In the genomic region with DNA sequence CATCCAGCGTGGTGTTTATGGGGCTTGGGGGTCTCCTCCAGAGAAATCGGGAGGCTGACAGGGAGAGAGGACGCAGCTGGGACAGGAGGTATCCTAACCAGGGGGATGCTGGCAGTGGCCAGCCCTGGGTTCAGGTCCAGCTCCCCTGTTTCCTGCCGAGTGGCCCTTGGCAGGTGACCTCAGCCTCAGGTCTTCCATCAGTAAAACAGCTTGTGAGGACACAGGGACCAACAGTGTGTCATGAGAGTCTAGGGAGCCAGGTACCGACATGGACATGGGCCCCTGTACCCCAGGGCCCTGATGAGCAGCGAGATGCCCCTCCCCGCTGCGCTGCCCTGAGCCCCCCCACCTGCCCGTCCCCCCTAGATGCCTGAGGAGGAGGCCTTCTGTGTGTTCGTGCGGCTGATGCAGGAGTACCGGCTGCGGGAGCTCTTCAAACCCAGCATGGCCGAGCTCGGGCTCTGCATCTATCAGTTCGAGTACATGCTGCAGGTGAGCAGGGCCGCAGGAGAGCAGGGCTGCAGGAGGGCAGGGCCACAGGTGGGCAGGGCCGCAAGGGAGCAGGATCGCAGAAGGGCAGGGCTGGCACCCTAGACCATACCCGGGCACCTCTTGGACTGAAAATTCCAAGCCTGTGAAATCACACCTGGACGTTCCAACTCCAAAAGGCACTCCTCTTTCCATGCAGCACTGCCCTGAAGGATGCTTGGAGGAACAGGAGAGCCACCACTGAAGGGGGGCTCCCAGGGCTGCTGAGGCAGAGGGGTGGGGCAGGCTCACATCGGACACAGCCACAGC, we compare ENCODE assay signal across 29 cellular contexts. TPM values are rescaled to one million over a fixed set of nuclear protein-coding genes. Genes with fewer than 3 reads are reported as not detected.
DNase-seq lines count a peak whose midpoint lies in the region; ATAC-seq and TF ChIP-seq lines count a peak whose summit lies in the region.
"Had no signal": no experiment of that assay in that cellular context is flagged by ENCODE, and none has a peak within 500 bp of the region (broad histone marks: within the 10 kb centered on the region; RNA-seq: fewer than 3 reads in every experiment).

No MANE protein-coding gene starts in this region.

- no peaks in the 10 kb centered on the region for H3K9me3 Mint-ChIP-seq in neural crest cell
- H3K9me3 Mint-ChIP-seq: activated CD8-positive, alpha-beta T cell treated with anti-CD3 and anti-CD28 coated beads for 36 hours; activated naive CD4-positive, alpha-beta T cell treated with anti-CD3 and anti-CD28 coated beads for 36 hours; activated T-helper 1 cell treated with anti-CD3 and anti-CD28 coated beads, Interleukin-12 subunit alpha, Interleukin-12 subunit beta, Interleukin-2, Interleukin-4 antibody, amounts not matched to agents 30 ng/mL and 10 ng/mL and 1 ng/mL, durations not matched to agents 14 hours and 24 hours and 36 hours; CD4-positive, alpha-beta memory T cell; naive B cell had no signal

- H3K4me1 ChIP-seq in BE2C (no peaks in the 10 kb centered on the region), PC-3 (ENCODE audit: insufficient read depth, low read length) (peaks cover 4% of the 10 kb centered on the region), foreskin keratinocyte (no peaks in the 10 kb centered on the region), suprapubic skin (peaks cover 24% of the 10 kb centered on the region)

- H3K9ac ChIP-seq in PC-3 (ENCODE audit: low read length) = no peak overlapping the region

- no TSS peak for BruUV-seq in PC-3 (replicated peaks; lab: Mats Ljungman, UMichigan)

- H3K27ac Mint-ChIP-seq in neural crest cell (ENCODE audit: unreplicated experiment) = peak overlapping the region; percentile 84
- H3K27ac Mint-ChIP-seq: activated CD8-positive, alpha-beta T cell treated with anti-CD3 and anti-CD28 coated beads for 36 hours; activated naive CD4-positive, alpha-beta T cell treated with anti-CD3 and anti-CD28 coated beads for 36 hours; activated T-helper 1 cell treated with anti-CD3 and anti-CD28 coated beads, Interleukin-12 subunit alpha, Interleukin-12 subunit beta, Interleukin-2, Interleukin-4 antibody, amounts not matched to agents 30 ng/mL and 10 ng/mL and 1 ng/mL, durations not matched to agents 14 hours and 24 hours and 36 hours; CD4-positive, alpha-beta memory T cell; naive B cell had no signal

- peaks cover 4% of the 10 kb centered on the region for H3K27me3 Mint-ChIP-seq in neural crest cell (ENCODE audit: low read depth)
- H3K27me3 Mint-ChIP-seq: activated CD8-positive, alpha-beta T cell treated with anti-CD3 and anti-CD28 coated beads for 36 hours; CD4-positive, alpha-beta memory T cell had no signal

- no peaks in the 10 kb centered on the region for H3F3A ChIP-seq in PC-3 (ENCODE audit: low read length, unreplicated experiment)

- CTCF ChIA-PET in PC-3 (lab: Charles Lee) = no interaction called here

- H3K4me3 Mint-ChIP-seq in neural crest cell = no peak overlapping the region
- H3K4me3 Mint-ChIP-seq: activated CD8-positive, alpha-beta T cell treated with anti-CD3 and anti-CD28 coated beads for 36 hours; activated naive CD4-positive, alpha-beta T cell treated with anti-CD3 and anti-CD28 coated beads for 36 hours; activated T-helper 1 cell treated with anti-CD3 and anti-CD28 coated beads, Interleukin-12 subunit alpha, Interleukin-12 subunit beta, Interleukin-2, Interleukin-4 antibody, amounts not matched to agents 30 ng/mL and 10 ng/mL and 1 ng/mL, durations not matched to agents 14 hours and 24 hours and 36 hours; CD4-positive, alpha-beta memory T cell had no signal

- H3K4me3 ChIP-seq in BE2C (ENCODE audit: low read depth, low read length) (no peak overlapping the region), PC-3 (ENCODE audit: low read length) (no peak overlapping the region), suprapubic skin (no peak overlapping the region)
- H3K4me3 ChIP-seq: gastroesophageal sphincter, hepatocyte had no signal

- no peaks in the 10 kb centered on the region for H3K9me2 ChIP-seq in PC-3 (replicated peaks; ENCODE audit: low read length)

- no peaks in the 10 kb centered on the region for H4K20me1 ChIP-seq in PC-3 (ENCODE audit: low read length)

- no peaks in the 10 kb centered on the region for H3K36me3 Mint-ChIP-seq in neural crest cell (ENCODE audit: low read depth)
- H3K36me3 Mint-ChIP-seq: CD4-positive, alpha-beta memory T cell; naive B cell had no signal

- DNase-seq in BE2C (peak; percentile 5), PC-3 (peak; percentile 33), foreskin keratinocyte (peak in 1 of 2 donors; percentile 56), neural crest cell (ENCODE audit: low read depth, low spot score) (no peak), suprapubic skin (ENCODE audit: low spot score in 2 of 2) (no peak), NCI-H2171 treated with DMSO at 0.1 percent for 48 hours (lab: John Stamatoyannopoulos, UW) (no peak)
- no peak for DNase-seq in activated CD4-positive, CD25-positive, alpha-beta regulatory T cell (lab: John Stamatoyannopoulos, UW)
- DNase-seq: activated CD8-positive, alpha-beta memory T cell treated with anti-CD3 and anti-CD28 coated beads, Interleukin-2, amount 50 U/mL, for 48 hours; activated CD8-positive, alpha-beta T cell treated with anti-CD3 and anti-CD28 coated beads for 36 hours; activated naive CD4-positive, alpha-beta T cell treated with anti-CD3 and anti-CD28 coated beads for 36 hours; CD4-positive, alpha-beta memory T cell; effector CD4-positive, alpha-beta T cell; naive B cell; NCI-H1105; NCI-H1930; NCI-H526 treated with DMSO at 0.1 percent for 48 hours; SHP77; stimulated activated CD4-positive, alpha-beta T cell treated with anti-CD3 and anti-CD28 coated beads, Interleukin-4, amount 100 ng/mL, for 24 hours had no signal

- intact Hi-C loops in PC-3 (cut with micrococcal nuclease) = loop anchor here (5.0 kb wide), 1 partner anchor 77 kb away; a partner anchor contains a TSS

- H3K27me3 ChIP-seq in BE2C = no peaks in the 10 kb centered on the region; the same call in 1 of the 2 replicates
- no peaks in the 10 kb centered on the region for H3K27me3 ChIP-seq in PC-3 (ENCODE audit: low read length)
- H3K27me3 ChIP-seq in foreskin keratinocyte = no peaks in the 10 kb centered on the region
- no peaks in the 10 kb centered on the region for H3K27me3 ChIP-seq in suprapubic skin
- H3K27me3 ChIP-seq: gastroesophageal sphincter, hepatocyte had no signal

- no peak for TF ChIP-seq CTCF in BE2C (IDR thresholded peaks at IDR 0.05; ENCODE audit: low read depth, low read length)
- no peak for TF ChIP-seq CTCF in PC-3 (conservative IDR thresholded peaks at IDR 0.05; ENCODE audit: low read depth, low read length)
- no peak for TF ChIP-seq CTCF in foreskin keratinocyte (conservative IDR thresholded peaks at IDR 0.05)
- TF ChIP-seq CTCF in neural crest cell (conservative IDR thresholded peaks at IDR 0.05) = no peak
- no peak for TF ChIP-seq CTCF in suprapubic skin (IDR thresholded peaks at IDR 0.05)

- TF ChIP-seq EP300 in suprapubic skin (IDR thresholded peaks at IDR 0.05) = no peak

- no peaks in the 10 kb centered on the region for H3K79me2 ChIP-seq in PC-3 (ENCODE audit: low read length)
- H3K79me2 ChIP-seq: hepatocyte had no signal

- no peak overlapping the region for H3K4me2 ChIP-seq in PC-3 (ENCODE audit: low read length)
- H3K4me2 ChIP-seq: hepatocyte had no signal

- H3K36me3 ChIP-seq in BE2C (no peaks in the 10 kb centered on the region), PC-3 (ENCODE audit: low read depth, low read length) (no peaks in the 10 kb centered on the region), suprapubic skin (peaks cover 2% of the 10 kb centered on the region)

- WGBS in suprapubic skin = 54% methylated on average over 14 of the region's 22 CpGs

- H3K4me1 Mint-ChIP-seq in neural crest cell = peaks cover 11% of the 10 kb centered on the region

- POLR2A ChIA-PET in PC-3 (lab: Charles Lee; ENCODE audit: unreplicated experiment) = no interaction called here

- H3K27ac ChIP-seq in PC-3 (ENCODE audit: low read length) (no peak overlapping the region), foreskin keratinocyte (no peak overlapping the region), suprapubic skin (no peak overlapping the region)
- H3K27ac ChIP-seq: gastroesophageal sphincter, hepatocyte had no signal

- TF ChIP-seq POLR2A in suprapubic skin (IDR thresholded peaks at IDR 0.05) = no peak

- no peaks in the 10 kb centered on the region for H3K9me3 ChIP-seq in BE2C
- no peaks in the 10 kb centered on the region for H3K9me3 ChIP-seq in PC-3 (ENCODE audit: low read length)
- no peaks in the 10 kb centered on the region for H3K9me3 ChIP-seq in suprapubic skin
- H3K9me3 ChIP-seq: gastroesophageal sphincter had no signal

- no peak overlapping the region for H2AFZ ChIP-seq in PC-3 (ENCODE audit: low read length)
- H2AFZ ChIP-seq: hepatocyte had no signal

- peak; percentile 10; the same call in 1 of the 2 replicates for ATAC-seq in PC-3
- peak; percentile 29 for ATAC-seq in foreskin keratinocyte
- no peak for ATAC-seq in SK-N-SH treated with all-trans-retinoic acid at 6 μM for 48 hours
- ATAC-seq: activated CD8-positive, alpha-beta T cell treated with anti-CD3 and anti-CD28 coated beads for 36 hours; gastroesophageal sphincter; left colon had no signal

RNA-seq across cellular contexts. Expression of a gene that starts 19.8 kb away (rescaled TPM):
- 22.4 TPM for polyA plus RNA-seq in BE2C (2012; ENCODE audit: insufficient read depth, insufficient read length, low read depth)
- 29.5 and 42.4 TPM in 2 replicates for total RNA-seq in PC-3 (2014; rRNA removed)
- total RNA-seq in foreskin keratinocyte = 11.4 and 13.7 TPM in 2 replicates
- 9.8 and 11.5 TPM in 2 replicates for polyA plus RNA-seq in foreskin keratinocyte
- 17.8 and 19.5 TPM in 2 replicates for total RNA-seq in neural crest cell
- total RNA-seq in suprapubic skin = 10 to 100 TPM; 17.2 to 29.4 (median 25.6) TPM

RNA-seq across cellular contexts. Expression of a gene that starts 24.4 kb away (rescaled TPM):
- 5.3 TPM for polyA plus RNA-seq in BE2C (2012; ENCODE audit: insufficient read depth, insufficient read length, low read depth)
- total RNA-seq in PC-3 (2014; rRNA removed) (2.4 and 2.5 TPM in 2 replicates), foreskin keratinocyte (0.03 TPM in 1 of 2 replicates, not detected in the other), neural crest cell (20.9 and 21.8 TPM in 2 replicates), suprapubic skin (1 to 10 TPM in 1 of 4 donors, under 1 TPM in 3; 0.26 to 1.1 (median 0.74) TPM)
- 0.02 and 0.03 TPM in 2 replicates for polyA plus RNA-seq in foreskin keratinocyte
- total RNA-seq: Daoy, gastroesophageal sphincter, M059J had no signal
- polyA plus RNA-seq: fibroblast of lung had no signal

RNA-seq across cellular contexts. Expression of a gene that starts 38.5 kb away (rescaled TPM):
- 0.45 TPM for polyA plus RNA-seq in BE2C (2012; ENCODE audit: insufficient read depth, insufficient read length, low read depth)
- 30.8 and 35.3 TPM in 2 replicates for total RNA-seq in PC-3 (2014; rRNA removed)
- 8.2 and 10.6 TPM in 2 replicates for total RNA-seq in foreskin keratinocyte
- polyA plus RNA-seq in foreskin keratinocyte = 4.6 and 5.7 TPM in 2 replicates
- 0.51 and 1.0 TPM in 2 replicates for total RNA-seq in neural crest cell
- total RNA-seq in suprapubic skin = 10 to 100 TPM; 15.2 to 41.6 (median 30.9) TPM
- total RNA-seq: activated CD8-positive, alpha-beta T cell treated with anti-CD3 and anti-CD28 coated beads for 36 hours; activated naive CD4-positive, alpha-beta T cell treated with anti-CD3 and anti-CD28 coated beads for 36 hours; activated T-helper 1 cell treated with anti-CD3 and anti-CD28 coated beads, Interleukin-12 subunit alpha, Interleukin-12 subunit beta, Interleukin-2, Interleukin-4 antibody, amounts not matched to agents 30 ng/mL and 10 ng/mL and 1 ng/mL, durations not matched to agents 14 hours and 24 hours and 36 hours; CD4-positive, alpha-beta memory T cell; cerebellum; occipital lobe; T-helper 2 cell treated with Interferon-gamma antibody and Interleukin-4, amounts not matched to agents 100 ng/mL and 5 ng/mL, for 36 hours had no signal
- polyA plus RNA-seq: CD4-positive, alpha-beta memory T cell had no signal

RNA-seq across cellular contexts. Expression of a gene that starts 53.8 kb away (rescaled TPM):
- polyA plus RNA-seq in BE2C (2012; ENCODE audit: insufficient read depth, insufficient read length, low read depth) = 86.4 TPM
- total RNA-seq in PC-3 (2014; rRNA removed) (39.3 and 40.5 TPM in 2 replicates), foreskin keratinocyte (12.7 and 13.5 TPM in 2 replicates), neural crest cell (48.1 and 50.7 TPM in 2 replicates), suprapubic skin (10 to 100 TPM; 25.1 to 52.4 (median 29.3) TPM)
- polyA plus RNA-seq in foreskin keratinocyte = 15.6 and 18.3 TPM in 2 replicates

Comparison
In these comparisons a context has a peak if more than half of its experiments do, and no peak if none do; other contexts are left out.
1. DNase-seq: peak in BE2C (single experiment) and PC-3 (single experiment); none in neural crest cell (single experiment), suprapubic skin (0 of 2), activated CD4-positive, CD25-positive, alpha-beta regulatory T cell (0 of 4) and NCI-H2171 treated with DMSO at 0.1 percent for 48 hours (single experiment).